In genomic region chr3:126495786-126496185, GRCh38 we compare ENCODE assay signal across 26 cellular contexts. TPM values are rescaled to one million over a fixed set of nuclear protein-coding genes. Genes with fewer than 3 reads are reported as not detected.
A peak's percentile ranks its signal among the peaks of the same experiment; 100 is the strongest.
DNase-seq lines count a peak whose midpoint lies in the region; ATAC-seq, FAIRE-seq and TF ChIP-seq lines count a peak whose summit lies in the region.
"Had no signal": no experiment of that assay in that cellular context is flagged by ENCODE, and none has a peak within 500 bp of the region (broad histone marks: within the 10 kb centered on the region; RNA-seq: fewer than 3 reads in every experiment).

No MANE protein-coding gene starts in this region.

- no peak overlapping the region for H3K4me3 ChIP-seq in BLaER1 treated with 17β-estradiol and CSF1 and Interleukin-3, amounts not matched to agents 10 nM and 100 nM
- no peak overlapping the region for H3K4me3 ChIP-seq in kidney (ENCODE audit: low read length in 2 of 2)
- H3K4me3 ChIP-seq: A549, GM23338 had no signal

- H3K4me1 ChIP-seq in BLaER1 treated with 17β-estradiol and CSF1 and Interleukin-3, amounts not matched to agents 10 nM and 100 nM = peaks cover 43 to 99% (median 93%) of the 10 kb centered on the region in 10 experiments
- H3K4me1 ChIP-seq in kidney (ENCODE audit: control insufficient read depth in 1 of 2, insufficient read depth in 1 of 2, low read depth in 1 of 2, low read length in 2 of 2) = no peaks in the 10 kb centered on the region
- H3K4me1 ChIP-seq: A549, BE2C, Caco-2 had no signal

- 0 out of 22 replicates have a peak overlapping the region, but pooled peaks of 1 of the 11 experiments have one; percentile 6 for H3K27ac ChIP-seq in BLaER1 treated with 17β-estradiol and CSF1 and Interleukin-3, amounts not matched to agents 10 nM and 100 nM
- no peak overlapping the region for H3K27ac ChIP-seq in kidney (ENCODE audit: low read depth in 2 of 2, low read length in 2 of 2)
- H3K27ac ChIP-seq: A549, C4-2B had no signal

- peak overlapping the region in 8 of 11 experiments; percentile 20 to 84 (median 77); a peak in 11 of 22 replicates for H3K4me2 ChIP-seq in BLaER1 treated with 17β-estradiol and CSF1 and Interleukin-3, amounts not matched to agents 10 nM and 100 nM
- H3K4me2 ChIP-seq: A549, GM23338 had no signal

- TF ChIP-seq CTCF in kidney (IDR thresholded peaks at IDR 0.05; ENCODE audit: borderline replicate concordance, extremely low read depth, insufficient read depth) = no peak

- ATAC-seq in Right ventricle myocardium inferior = no peak
- ATAC-seq in left cardiac atrium = no peak
- ATAC-seq in HG03442 (IDR thresholded peaks at IDR 0.05; ENCODE audit: unreplicated experiment) = no peak
- ATAC-seq: A549; CD8-positive, alpha-beta T cell; GM23338; HCT116 had no signal

- no peaks in the 10 kb centered on the region for H3K27me3 ChIP-seq in BLaER1 treated with 17β-estradiol and CSF1 and Interleukin-3, amounts not matched to agents 10 nM and 100 nM
- H3K27me3 ChIP-seq: BE2C had no signal

- H3K9me3 ChIP-seq in BLaER1 treated with 17β-estradiol and CSF1 and Interleukin-3, amounts not matched to agents 10 nM and 100 nM (replicated peaks in 1 of 11) = no peaks in the 10 kb centered on the region
- H3K9me3 ChIP-seq in kidney (ENCODE audit: control insufficient read depth in 1 of 2, low read length in 2 of 2) = no peaks in the 10 kb centered on the region
- H3K9me3 ChIP-seq: A549, BE2C, Caco-2 had no signal

- no peak overlapping the region for H3K9ac ChIP-seq in BLaER1 treated with 17β-estradiol and CSF1 and Interleukin-3, amounts not matched to agents 10 nM and 100 nM
- H3K9ac ChIP-seq in kidney (ENCODE audit: low read length in 2 of 2) = no peak overlapping the region

- H4K20me1 ChIP-seq in BLaER1 treated with 17β-estradiol and CSF1 and Interleukin-3, amounts not matched to agents 10 nM and 100 nM = peaks cover 0 to 10% (median 0%) of the 10 kb centered on the region in 11 experiments; a peak in 5 of 22 replicates

- H3K36me3 ChIP-seq in BLaER1 treated with 17β-estradiol and CSF1 and Interleukin-3, amounts not matched to agents 10 nM and 100 nM = no peaks in the 10 kb centered on the region
- H3K36me3 ChIP-seq in kidney (ENCODE audit: control insufficient read depth in 1 of 2, insufficient read depth in 2 of 2, low read length in 2 of 2) = no peaks in the 10 kb centered on the region
- H3K36me3 ChIP-seq: BE2C had no signal

- DNase-seq in Right ventricle myocardium inferior (ENCODE audit: missing footprints) (peak; percentile 56), left cardiac atrium (no peak), kidney (peak; percentile 68), DMS53 treated with DMSO at 0.1 percent for 48 hours (lab: John Stamatoyannopoulos, UW; ENCODE audit: unreplicated experiment) (no peak)
- DNase-seq: 8988T; ACHN; AML-193; BE2C; Caco-2; CD4-positive, CD25-positive, alpha-beta regulatory T cell; CD8-positive, alpha-beta T cell; DMS153; DMS79; GF-D8; H9 had no signal

- intact Hi-C loops in Right ventricle myocardium inferior (cut with DNase I) = no loop called here
- intact Hi-C loops in left cardiac atrium (cut with DNase I) = no loop called here
- intact Hi-C loops in kidney (cut with DNase I) = no loop called here

- no peak for FAIRE-seq in kidney (lab: Jason Lieb, UNC)
- FAIRE-seq: A549, GM12891, GM18507 had no signal

RNA-seq across cellular contexts. Expression of gene ZXDC, which starts 20.1 kb away (rescaled TPM):
- total RNA-seq in Right ventricle myocardium inferior (15.9 TPM), left cardiac atrium (10 to 100 TPM; 15.7 to 20.7 TPM), kidney (44.8 TPM)
- 11.4 TPM for polyA plus RNA-seq in kidney (ENCODE audit: insufficient read depth, low read depth, low replicate concordance)

RNA-seq across cellular contexts. Expression of gene UROC1, which starts 21.8 kb away (rescaled TPM):
- total RNA-seq in Right ventricle myocardium inferior (not detected), left cardiac atrium (not detected), kidney (not detected)
- polyA plus RNA-seq in kidney (ENCODE audit: insufficient read depth, low read depth, low replicate concordance) = not detected
- total RNA-seq: Caco-2; CD4-positive, CD25-positive, alpha-beta regulatory T cell; CD8-positive, alpha-beta T cell; Daoy; G401; GM23338; H4; H9 had no signal
- polyA plus RNA-seq: A549; CD4-positive, CD25-positive, alpha-beta regulatory T cell; GM23338 had no signal

RNA-seq across cellular contexts. Expression of gene CHST13, which starts 28.2 kb away (rescaled TPM):
- 0.60 TPM for total RNA-seq in Right ventricle myocardium inferior
- total RNA-seq in left cardiac atrium = under 1 TPM; 0.60 to 0.74 TPM
- total RNA-seq in kidney = 3.3 TPM
- polyA plus RNA-seq in kidney (ENCODE audit: insufficient read depth, low read depth, low replicate concordance) = 7.0 TPM
- total RNA-seq: CD4-positive, CD25-positive, alpha-beta regulatory T cell; CD8-positive, alpha-beta T cell; Daoy had no signal
- polyA plus RNA-seq: CD4-positive, CD25-positive, alpha-beta regulatory T cell had no signal

Comparison
In these comparisons a context has a peak if more than half of its experiments do, and no peak if none do; other contexts are left out.
1. DNase-seq: peak in Right ventricle myocardium inferior (single experiment) and kidney (single experiment); none in left cardiac atrium (single experiment) and DMS53 treated with DMSO at 0.1 percent for 48 hours (single experiment).